32 cellular contexts compared by ENCODE assay signal in genomic region chr3:111744611-111745010, GRCh38.
"Had no signal": no experiment of that assay in that cellular context is flagged by ENCODE, and none has a peak within 500 bp of the region (broad histone marks: within the 10 kb centered on the region; RNA-seq: fewer than 3 reads in every experiment).

No MANE protein-coding gene starts in this region.

- H3K4me3 Mint-ChIP-seq: activated CD4-positive, alpha-beta memory T cell treated with anti-CD3 and anti-CD28 coated beads, Interleukin-2, amount 10 ng/mL, durations not matched to agents 7 days and 5 days; activated CD4-positive, alpha-beta T cell treated with anti-CD3 and anti-CD28 coated beads, Interleukin-2, amount 10 ng/mL, durations not matched to agents 7 days and 5 days; activated naive CD4-positive, alpha-beta T cell treated with anti-CD3 and anti-CD28 coated beads for 36 hours; activated naive CD4-positive, alpha-beta T cell treated with anti-CD3 and anti-CD28 coated beads, Interleukin-2, amount 50 U/mL, for 24 hours; activated naive CD8-positive, alpha-beta T cell treated with anti-CD3 and anti-CD28 coated beads for 36 hours; activated naive CD8-positive, alpha-beta T cell treated with anti-CD3 and anti-CD28 coated beads, Interleukin-2, amount 50 U/mL, for 24 hours; activated T-cell treated with anti-CD3 and anti-CD28 coated beads, Interleukin-2, amount 50 U/mL, for 4 hours; activated T-helper 1 cell treated with anti-CD3 and anti-CD28 coated beads, Interleukin-12 subunit alpha, Interleukin-12 subunit beta, Interleukin-2, Interleukin-4 antibody, amounts not matched to agents 30 ng/mL and 10 ng/mL and 1 ng/mL, durations not matched to agents 14 hours and 24 hours and 36 hours; effector memory CD8-positive, alpha-beta T cell; WTC11 had no signal

- H3K36me3 ChIP-seq: adrenal gland had no signal

- H3K27ac ChIP-seq: adrenal gland, body of pancreas had no signal

- H3K27me3 Mint-ChIP-seq: activated CD4-positive, alpha-beta memory T cell treated with anti-CD3 and anti-CD28 coated beads, Interleukin-2, amount 10 ng/mL, durations not matched to agents 7 days and 5 days; activated CD4-positive, alpha-beta T cell treated with anti-CD3 and anti-CD28 coated beads, Interleukin-2, amount 10 ng/mL, durations not matched to agents 7 days and 5 days; activated naive CD4-positive, alpha-beta T cell treated with anti-CD3 and anti-CD28 coated beads, Interleukin-2, amount 50 U/mL, for 24 hours; activated naive CD8-positive, alpha-beta T cell treated with anti-CD3 and anti-CD28 coated beads for 36 hours; activated naive CD8-positive, alpha-beta T cell treated with anti-CD3 and anti-CD28 coated beads, Interleukin-2, amount 50 U/mL, for 24 hours; effector memory CD8-positive, alpha-beta T cell had no signal

- H3K27me3 ChIP-seq: adrenal gland, body of pancreas had no signal

- H3K9me3 ChIP-seq: adrenal gland, body of pancreas had no signal

- H3K27ac Mint-ChIP-seq: activated CD4-positive, alpha-beta memory T cell treated with anti-CD3 and anti-CD28 coated beads, Interleukin-2, amount 10 ng/mL, durations not matched to agents 7 days and 5 days; activated CD4-positive, alpha-beta T cell treated with anti-CD3 and anti-CD28 coated beads, Interleukin-2, amount 10 ng/mL, durations not matched to agents 7 days and 5 days; activated naive CD4-positive, alpha-beta T cell treated with anti-CD3 and anti-CD28 coated beads for 36 hours; activated naive CD4-positive, alpha-beta T cell treated with anti-CD3 and anti-CD28 coated beads, Interleukin-2, amount 50 U/mL, for 24 hours; activated naive CD8-positive, alpha-beta T cell treated with anti-CD3 and anti-CD28 coated beads for 36 hours; activated naive CD8-positive, alpha-beta T cell treated with anti-CD3 and anti-CD28 coated beads, Interleukin-2, amount 50 U/mL, for 24 hours; activated T-helper 1 cell treated with anti-CD3 and anti-CD28 coated beads, Interleukin-12 subunit alpha, Interleukin-12 subunit beta, Interleukin-2, Interleukin-4 antibody, amounts not matched to agents 30 ng/mL and 10 ng/mL and 1 ng/mL, durations not matched to agents 14 hours and 24 hours and 36 hours; activated T-helper 2 cell treated with anti-CD3 and anti-CD28 coated beads, Interferon-gamma antibody, Interleukin-2, Interleukin-4, amounts not matched to agents 10 μg/mL and 5 μg/mL and 100 μg/mL, durations not matched to agents 14 hours and 24 hours and 36 hours; effector memory CD8-positive, alpha-beta T cell; WTC11 had no signal

- ATAC-seq: activated naive CD8-positive, alpha-beta T cell treated with anti-CD3 and anti-CD28 coated beads, Interleukin-2, amount 50 U/mL, for 24 hours; activated T-cell treated with anti-CD3 and anti-CD28 coated beads, Interleukin-2, amount 50 U/mL, for 4 hours; body of pancreas; effector memory CD8-positive, alpha-beta T cell; esophagus mucosa; WTC11 had no signal

- H3K4me1 Mint-ChIP-seq: activated CD4-positive, alpha-beta memory T cell treated with anti-CD3 and anti-CD28 coated beads, Interleukin-2, amount 10 ng/mL, durations not matched to agents 7 days and 5 days; activated CD4-positive, alpha-beta T cell treated with anti-CD3 and anti-CD28 coated beads, Interleukin-2, amount 10 ng/mL, durations not matched to agents 7 days and 5 days; activated naive CD4-positive, alpha-beta T cell treated with anti-CD3 and anti-CD28 coated beads, Interleukin-2, amount 50 U/mL, for 24 hours; activated naive CD8-positive, alpha-beta T cell treated with anti-CD3 and anti-CD28 coated beads for 36 hours; activated naive CD8-positive, alpha-beta T cell treated with anti-CD3 and anti-CD28 coated beads, Interleukin-2, amount 50 U/mL, for 24 hours had no signal

- H3K4me3 ChIP-seq: adrenal gland, body of pancreas had no signal

- DNase-seq: activated CD4-positive, alpha-beta memory T cell treated with anti-CD3 and anti-CD28 coated beads, Interleukin-2, amount 10 ng/mL, durations not matched to agents 7 days and 5 days; activated CD4-positive, alpha-beta T cell treated with anti-CD3 and anti-CD28 coated beads for 1 hour; activated CD4-positive, alpha-beta T cell treated with anti-CD3 and anti-CD28 coated beads for 4 hours; activated CD4-positive, alpha-beta T cell treated with anti-CD3 and anti-CD28 coated beads, Interleukin-2, amount 10 ng/mL, durations not matched to agents 7 days and 5 days; activated CD4-positive, alpha-beta T cell treated with anti-CD3 and anti-CD28 coated beads, Interleukin-2, amount 50 U/mL, for 4 hours; activated effector memory CD4-positive, alpha-beta T cell treated with anti-CD3 and anti-CD28 coated beads, Interleukin-2, amount 50 U/mL, for 16 hours; activated naive CD4-positive, alpha-beta T cell treated with anti-CD3 and anti-CD28 coated beads for 36 hours; activated naive CD8-positive, alpha-beta T cell treated with anti-CD3 and anti-CD28 coated beads for 36 hours; activated naive CD8-positive, alpha-beta T cell treated with anti-CD3 and anti-CD28 coated beads, Interleukin-2, amount 50 U/mL, for 24 hours; activated T-cell treated with anti-CD3 and anti-CD28 coated beads, Interleukin-2, amount 50 U/mL, for 4 hours; adrenal gland; amygdala; aorta; body of pancreas; caudate nucleus; cortex of kidney; dermis blood vessel endothelial cell; effector CD4-positive, alpha-beta T cell; effector memory CD8-positive, alpha-beta T cell; foreskin fibroblast; head of caudate nucleus; hypothalamus; T-helper 2 cell had no signal

- H3K9me3 Mint-ChIP-seq: activated naive CD4-positive, alpha-beta T cell treated with anti-CD3 and anti-CD28 coated beads, Interleukin-2, amount 50 U/mL, for 24 hours; effector memory CD8-positive, alpha-beta T cell had no signal

- FAIRE-seq: colon, endometrium, endothelial cell of umbilical vein, frontal cortex had no signal
